ENCODE assay signal across 11 cellular contexts in the genomic region with DNA sequence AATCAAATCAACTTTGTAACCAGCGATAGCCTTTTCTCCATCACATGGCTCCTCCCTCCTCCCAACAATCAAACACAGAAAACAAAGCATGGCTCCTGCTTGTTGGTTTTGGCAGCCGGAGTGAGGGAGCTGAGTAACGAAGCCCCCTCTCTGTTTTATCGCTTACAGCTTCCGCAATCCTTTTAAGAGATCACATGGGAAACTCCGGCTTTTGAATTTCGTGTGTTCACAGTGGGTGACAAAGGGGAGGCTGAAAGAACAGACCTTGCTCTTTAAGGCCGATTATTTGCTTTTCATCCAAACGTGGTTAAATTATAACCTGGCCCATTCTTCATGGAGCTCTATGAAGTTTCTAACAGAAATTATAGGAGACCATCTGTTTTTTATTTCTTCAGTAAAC.
DNase-seq lines count a peak whose midpoint lies in the region.
"Had no signal": no experiment of that assay in that cellular context is flagged by ENCODE, and none has a peak within 500 bp of the region (broad histone marks: within the 10 kb centered on the region; RNA-seq: fewer than 3 reads in every experiment).

No MANE protein-coding gene starts in this region.

- DNase-seq in NCI-H1105 treated with DMSO at 0.1 percent for 48 hours (lab: John Stamatoyannopoulos, UW) (peak; percentile 84), NCI-H2227 treated with DMSO at 0.1 percent for 48 hours (lab: John Stamatoyannopoulos, UW) (peak; percentile 16), iPS DF 4.7 (ENCODE audit: extremely low read depth, low spot score) (peak; percentile 3), superior temporal gyrus (ENCODE audit: extremely low spot score) (peak; percentile 2), GM19240 (ENCODE audit: insufficient read length, low spot score) (no peak), middle frontal gyrus (ENCODE audit: extremely low spot score, low spot score) (no peak), OCI-M2 (lab: John Stamatoyannopoulos, UW; ENCODE audit: unreplicated experiment) (no peak)
- DNase-seq: activated naive CD8-positive, alpha-beta T cell treated with anti-CD3 and anti-CD28 coated beads, Interleukin-2, amount 10 ng/mL, durations not matched to agents 7 days and 5 days; CD4-positive, alpha-beta memory T cell; cerebellar nuclear complex; left cardiac atrium had no signal

Comparison
In these comparisons a context has a peak if more than half of its experiments do, and no peak if none do; other contexts are left out.
1. DNase-seq: peak in NCI-H1105 treated with DMSO at 0.1 percent for 48 hours (single experiment), NCI-H2227 treated with DMSO at 0.1 percent for 48 hours (single experiment), iPS DF 4.7 (single experiment) and superior temporal gyrus (single experiment); none in GM19240 (single experiment), middle frontal gyrus (single experiment) and OCI-M2 (single experiment).